ENCODE assay signal across 31 cellular contexts in genomic region chr17:58902312-58902711, GRCh38.
DNase-seq lines count a peak whose midpoint lies in the region; ATAC-seq, FAIRE-seq and TF ChIP-seq lines count a peak whose summit lies in the region.
"Had no signal": no experiment of that assay in that cellular context is flagged by ENCODE, and none has a peak within 500 bp of the region (broad histone marks: within the 10 kb centered on the region; RNA-seq: fewer than 3 reads in every experiment).

No MANE protein-coding gene starts in this region.

- TF ChIP-seq CTCF in A549 (IDR thresholded peaks at IDR 0.05) = no peak
- no peak for TF ChIP-seq CTCF in osteoblast (IDR thresholded peaks at IDR 0.05; ENCODE audit: extremely low read depth, low read depth, low read length)
- TF ChIP-seq CTCF in PC-3 (conservative IDR thresholded peaks at IDR 0.05; ENCODE audit: low read depth, low read length) = no peak

- no peak overlapping the region for H3K9ac ChIP-seq in PC-3 (ENCODE audit: low read length)
- H3K9ac ChIP-seq: BLaER1; BLaER1 treated with 17β-estradiol and CSF1 and Interleukin-3, amounts not matched to agents 10 nM and 100 nM had no signal

- H2AFZ ChIP-seq in osteoblast (ENCODE audit: low read length) (no peak overlapping the region), PC-3 (ENCODE audit: low read length) (no peak overlapping the region)

- BruUV-seq in PC-3 (replicated peaks; lab: Mats Ljungman, UMichigan) = no TSS peak

- no peak for TF ChIP-seq POLR2A in A549 (IDR thresholded peaks at IDR 0.05; ENCODE audit: low read length)

- no peaks in the 10 kb centered on the region for H3K4me1 ChIP-seq in A549
- H3K4me1 ChIP-seq in osteoblast (ENCODE audit: insufficient read depth, low read length) = no peaks in the 10 kb centered on the region
- no peaks in the 10 kb centered on the region for H3K4me1 ChIP-seq in PC-3 (ENCODE audit: insufficient read depth, low read length)
- H3K4me1 ChIP-seq: BLaER1; BLaER1 treated with 17β-estradiol and CSF1 and Interleukin-3, amounts not matched to agents 10 nM and 100 nM; Caco-2 had no signal

- no peak for TF ChIP-seq RAD21 in A549 (conservative IDR thresholded peaks at IDR 0.05 in 1 of 2, IDR thresholded peaks at IDR 0.05 in 1 of 2)

- H3K27ac ChIP-seq in A549 = no peak overlapping the region
- no peak overlapping the region for H3K27ac ChIP-seq in osteoblast (ENCODE audit: low read depth, low read length)
- H3K27ac ChIP-seq in PC-3 (ENCODE audit: low read length) = no peak overlapping the region
- H3K27ac ChIP-seq: 22Rv1; BLaER1; BLaER1 treated with 17β-estradiol and CSF1 and Interleukin-3, amounts not matched to agents 10 nM and 100 nM; C4-2B had no signal

- no peak overlapping the region for H3K4me2 ChIP-seq in A549
- H3K4me2 ChIP-seq in osteoblast (ENCODE audit: insufficient read depth, low read length) = no peak overlapping the region
- no peak overlapping the region for H3K4me2 ChIP-seq in PC-3 (ENCODE audit: low read length)
- H3K4me2 ChIP-seq: BLaER1; BLaER1 treated with 17β-estradiol and CSF1 and Interleukin-3, amounts not matched to agents 10 nM and 100 nM had no signal

- no peaks in the 10 kb centered on the region for H3K9me2 ChIP-seq in PC-3 (replicated peaks; ENCODE audit: low read length)

- POLR2A ChIA-PET in A549 (lab: Yijun Ruan, JAX) (no interaction called here), PC-3 (lab: Charles Lee; ENCODE audit: unreplicated experiment) (no interaction called here)

- H3K36me3 ChIP-seq in osteoblast (ENCODE audit: insufficient read depth, low read length) = no peaks in the 10 kb centered on the region
- H3K36me3 ChIP-seq in PC-3 (ENCODE audit: low read depth, low read length) = no peaks in the 10 kb centered on the region
- H3K36me3 ChIP-seq: BE2C; BLaER1; BLaER1 treated with 17β-estradiol and CSF1 and Interleukin-3, amounts not matched to agents 10 nM and 100 nM had no signal

- peaks cover 13% of the 10 kb centered on the region; the same call in 2 of the 3 replicates for H3K9me3 ChIP-seq in A549
- H3K9me3 ChIP-seq in osteoblast (ENCODE audit: low read depth, low read length) = no peaks in the 10 kb centered on the region
- H3K9me3 ChIP-seq in PC-3 (ENCODE audit: low read length) = no peaks in the 10 kb centered on the region
- H3K9me3 ChIP-seq: BE2C had no signal

- no peak for DNase-seq in A549 (ENCODE audit: low read depth in 1 of 2, low spot score in 1 of 2)
- DNase-seq in osteoblast (ENCODE audit: insufficient read length, low spot score, missing footprints) = peak; percentile 31
- no peak for DNase-seq in urothelium cell line (ENCODE audit: low spot score)
- no peak for DNase-seq in PC-3
- DNase-seq: 8988T; ACHN; AML-193; BE2C; C1 segment of cervical spinal cord; Caco-2; Calu3; CD4-positive, alpha-beta memory T cell; CD4-positive, alpha-beta T cell; CD4-positive, CD25-positive, alpha-beta regulatory T cell; CD8-positive, alpha-beta memory T cell; CD8-positive, alpha-beta T cell; COR-L47; DMS 273 treated with DMSO at 0.1 percent for 48 hours; DMS153; DMS53; DMS79; DMS79 treated with DMSO at 0.1 percent for 48 hours; DND-41; EL had no signal

- H4K20me1 ChIP-seq in osteoblast (ENCODE audit: insufficient read depth, low read length) = no peaks in the 10 kb centered on the region
- H4K20me1 ChIP-seq in PC-3 (ENCODE audit: low read length) = no peaks in the 10 kb centered on the region
- H4K20me1 ChIP-seq: BLaER1; BLaER1 treated with 17β-estradiol and CSF1 and Interleukin-3, amounts not matched to agents 10 nM and 100 nM had no signal

- FAIRE-seq in A549 (lab: Jason Lieb, UNC) (peak; percentile 43), urothelium cell line (lab: Jason Lieb, UNC) (peak; percentile 46)
- FAIRE-seq: D721Med had no signal

- no peak for TF ChIP-seq EP300 in A549 (IDR thresholded peaks at IDR 0.05)

- H3K4me3 ChIP-seq in A549 (no peak overlapping the region), osteoblast (ENCODE audit: insufficient read depth, low read length) (no peak overlapping the region), PC-3 (ENCODE audit: low read length) (no peak overlapping the region)
- H3K4me3 ChIP-seq: BLaER1; BLaER1 treated with 17β-estradiol and CSF1 and Interleukin-3, amounts not matched to agents 10 nM and 100 nM had no signal

- CTCF ChIA-PET in A549 (lab: Yijun Ruan, JAX) = no interaction called here
- CTCF ChIA-PET in PC-3 (lab: Charles Lee) = no interaction called here

- H3F3A ChIP-seq in PC-3 (ENCODE audit: low read length, unreplicated experiment) = no peaks in the 10 kb centered on the region

- ATAC-seq in A549 (no peak), GM18867 (IDR thresholded peaks at IDR 0.05; ENCODE audit: unreplicated experiment) (no peak), PC-3 (no peak), GM21515 (IDR thresholded peaks at IDR 0.05; ENCODE audit: unreplicated experiment) (no peak)
- ATAC-seq: CD8-positive, alpha-beta T cell had no signal

- intact Hi-C loops in PC-3 (cut with micrococcal nuclease) = no loop called here

- WGBS in A549 (ENCODE audit: missing lambda C conversion rate) = 9% methylated on average over 1 of the region's 1 CpG

- H3K79me2 ChIP-seq in osteoblast (ENCODE audit: insufficient read depth, low read length) (no peaks in the 10 kb centered on the region), PC-3 (ENCODE audit: low read length) (no peaks in the 10 kb centered on the region)

- H3K27me3 ChIP-seq in osteoblast (ENCODE audit: insufficient read depth, low read length) (no peaks in the 10 kb centered on the region), PC-3 (ENCODE audit: low read length) (no peaks in the 10 kb centered on the region)
- H3K27me3 ChIP-seq: BE2C; BLaER1; BLaER1 treated with 17β-estradiol and CSF1 and Interleukin-3, amounts not matched to agents 10 nM and 100 nM had no signal

TF ChIP-seq in A549, 52 proteins besides CTCF, POLR2A, EP300 and RAD21:
- TF ChIP-seq RARB (CRISPR knock-in tag; IDR thresholded peaks at IDR 0.05) (no peak), JUNB (IDR thresholded peaks at IDR 0.05) (no peak), CEBPB (IDR thresholded peaks at IDR 0.05) (no peak)
